ENCODE assay signal across 22 cellular contexts in the genomic region with DNA sequence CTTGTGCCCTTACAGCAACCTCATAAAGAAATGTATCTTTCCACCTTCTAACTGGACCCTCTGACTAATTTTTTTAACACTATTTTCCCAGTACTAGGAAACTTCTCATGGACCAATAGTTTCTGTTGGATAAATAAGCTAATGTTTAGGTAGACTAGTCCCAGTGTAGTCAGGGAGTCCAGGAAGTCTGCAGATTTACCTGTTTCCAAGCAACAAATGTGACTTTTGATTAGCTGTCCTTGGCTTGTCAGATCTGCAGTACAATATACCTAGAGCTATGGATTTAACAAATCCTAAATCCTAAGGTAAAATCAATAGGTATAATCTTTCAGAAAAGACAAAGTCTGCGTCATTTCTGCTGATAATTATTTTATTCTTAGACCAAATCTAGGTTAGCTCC.
"Had no signal": no experiment of that assay in that cellular context is flagged by ENCODE, and none has a peak within 500 bp of the region (broad histone marks: within the 10 kb centered on the region; RNA-seq: fewer than 3 reads in every experiment).

No MANE protein-coding gene starts in this region.

- ATAC-seq: effector memory CD8-positive, alpha-beta T cell; gastroesophageal sphincter; left colon; psoas muscle; sciatic nerve; stimulated activated memory B cell treated with anti-CD40 and anti-IgM and Interleukin-4, amounts not matched to agents 10 μg/mL and 1 μg/mL and 100 μg/mL, for 72 hours; stimulated activated naive CD8-positive, alpha-beta T cell treated with anti-CD3 and anti-CD28 coated beads, Interleukin-15, amount 100 ng/mL, for 72 hours; upper lobe of right lung had no signal

- H3K27me3 ChIP-seq: esophagus squamous epithelium, gastroesophageal sphincter, spleen, testis, tibial nerve, upper lobe of right lung, vagina had no signal

- FAIRE-seq: kidney had no signal

- H3K36me3 ChIP-seq: vagina had no signal

- H3K4me1 ChIP-seq: spleen, testis, tibial nerve, upper lobe of right lung had no signal

- H3K27ac ChIP-seq: esophagus squamous epithelium, gastroesophageal sphincter, psoas muscle, spleen, testis, tibial nerve, upper lobe of right lung, vagina had no signal

- H3K4me3 ChIP-seq: esophagus squamous epithelium, gastroesophageal sphincter, psoas muscle, spleen, testis, tibial nerve, upper lobe of right lung, vagina had no signal

- H3K9me3 ChIP-seq: esophagus squamous epithelium, gastroesophageal sphincter, psoas muscle, spleen, testis, tibial nerve, upper lobe of right lung, vagina had no signal

- DNase-seq: effector memory CD8-positive, alpha-beta T cell; esophagus squamous epithelium; foreskin fibroblast; immature natural killer cell; kidney; left colon; mesendoderm; naive B cell; occipital lobe; psoas muscle; spleen; stimulated activated CD4-positive, alpha-beta T cell treated with anti-CD3 and anti-CD28 coated beads, Interleukin-15, amount 100 ng/mL, for 24 hours; stimulated activated CD4-positive, alpha-beta T cell treated with anti-CD3 and anti-CD28 coated beads, Interleukin-1b, Interleukin-23, amount 100 ng/mL, for 48 hours; stimulated activated CD4-positive, alpha-beta T cell treated with anti-CD3 and anti-CD28 coated beads, Interleukin-4, amount 100 ng/mL, for 24 hours; stimulated activated naive CD8-positive, alpha-beta T cell treated with anti-CD3 and anti-CD28 coated beads, Interleukin-15, amount 100 ng/mL, for 72 hours; testis; upper lobe of right lung had no signal
